ENCODE assay signal across 29 cellular contexts in the genomic region with DNA sequence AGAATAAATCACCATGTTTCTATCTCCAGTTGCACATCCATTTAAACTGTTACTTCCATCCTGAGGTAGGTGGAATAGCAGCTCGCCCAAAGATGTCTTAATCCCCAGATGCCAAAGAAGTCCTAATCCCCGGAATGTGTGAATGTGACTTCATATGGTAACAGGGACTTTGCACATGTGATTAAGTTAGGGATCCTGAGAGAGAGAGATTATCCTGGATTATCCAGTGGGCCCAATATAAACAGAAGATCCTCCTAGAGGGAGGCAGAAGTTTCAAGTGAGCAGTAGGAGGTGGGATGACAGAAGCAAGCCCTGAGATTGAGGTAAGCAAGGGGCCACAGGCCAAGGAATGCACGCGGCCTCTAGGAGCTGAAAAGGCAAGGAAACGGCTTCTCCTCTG. TPM values are rescaled to one million over a fixed set of nuclear protein-coding genes. Genes with fewer than 3 reads are reported as not detected.
"Had no signal": no experiment of that assay in that cellular context is flagged by ENCODE, and none has a peak within 500 bp of the region (broad histone marks: within the 10 kb centered on the region; RNA-seq: fewer than 3 reads in every experiment).

No MANE protein-coding gene starts in this region.

- H3K27me3 ChIP-seq: brain microvascular endothelial cell, esophagus squamous epithelium, gastroesophageal sphincter had no signal

- H3K27me3 Mint-ChIP-seq: activated naive CD8-positive, alpha-beta T cell; activated T-helper 17 cell treated with anti-CD3 and anti-CD28 coated beads, Interleukin-2, amount 50 U/mL, for 72 hours; central memory CD8-positive, alpha-beta T cell; effector memory CD8-positive, alpha-beta T cell had no signal

- H3K36me3 ChIP-seq: brain microvascular endothelial cell, esophagus squamous epithelium, gastroesophageal sphincter had no signal

- H3K4me1 Mint-ChIP-seq: activated T-helper 17 cell treated with anti-CD3 and anti-CD28 coated beads, Interleukin-2, amount 50 U/mL, for 72 hours had no signal

- H3K4me3 ChIP-seq: coronary artery, esophagus squamous epithelium, gastroesophageal sphincter had no signal

- H3K27ac Mint-ChIP-seq: activated CD4-positive, alpha-beta memory T cell treated with anti-CD3 and anti-CD28 coated beads, Interleukin-2, amount 10 ng/mL, durations not matched to agents 7 days and 5 days; activated CD4-positive, alpha-beta T cell treated with anti-CD3 and anti-CD28 coated beads, Interleukin-2, amount 10 ng/mL, durations not matched to agents 7 days and 5 days; activated naive CD8-positive, alpha-beta T cell; activated T-helper 17 cell treated with anti-CD3 and anti-CD28 coated beads, Interleukin-2, amount 50 U/mL, for 72 hours; effector memory CD8-positive, alpha-beta T cell; WTC11 had no signal

- DNase-seq: activated CD4-positive, alpha-beta memory T cell treated with anti-CD3 and anti-CD28 coated beads, Interleukin-2, amount 10 ng/mL, durations not matched to agents 7 days and 5 days; activated CD4-positive, alpha-beta T cell treated with anti-CD3 and anti-CD28 coated beads for 1 hour; activated CD4-positive, alpha-beta T cell treated with anti-CD3 and anti-CD28 coated beads for 4 hours; activated CD4-positive, alpha-beta T cell treated with anti-CD3 and anti-CD28 coated beads, Interleukin-2, amount 10 ng/mL, durations not matched to agents 7 days and 5 days; activated CD4-positive, alpha-beta T cell treated with anti-CD3 and anti-CD28 coated beads, Interleukin-2, amount 50 U/mL, for 4 hours; activated effector memory CD4-positive, alpha-beta T cell treated with Interleukin-2 at 50 U/mL for 16 hours; activated gamma-delta T cell treated with Interleukin-2 at 50 U/mL for 16 hours; activated naive CD4-positive, alpha-beta T cell treated with anti-CD3 and anti-CD28 coated beads, Interleukin-2, amount 50 U/mL, for 16 hours; activated naive CD4-positive, alpha-beta T cell treated with Interleukin-2 at 50 U/mL for 16 hours; activated T-cell treated with anti-CD3 and anti-CD28 coated beads, Interleukin-2, amount 50 U/mL, for 4 hours; amniotic stem cell; anterior cingulate cortex; brain microvascular endothelial cell; dermis blood vessel endothelial cell; effector CD4-positive, alpha-beta T cell; effector memory CD8-positive, alpha-beta T cell; esophagus squamous epithelium; foreskin melanocyte; T-helper 2 cell had no signal

- FAIRE-seq: astrocyte, bronchial epithelial cell, endothelial cell of umbilical vein had no signal

- H3K4me3 Mint-ChIP-seq: activated CD4-positive, alpha-beta memory T cell treated with anti-CD3 and anti-CD28 coated beads, Interleukin-2, amount 10 ng/mL, durations not matched to agents 7 days and 5 days; activated CD4-positive, alpha-beta T cell treated with anti-CD3 and anti-CD28 coated beads, Interleukin-2, amount 10 ng/mL, durations not matched to agents 7 days and 5 days; activated naive CD8-positive, alpha-beta T cell; activated T-cell treated with anti-CD3 and anti-CD28 coated beads, Interleukin-2, amount 50 U/mL, for 4 hours; activated T-helper 17 cell treated with anti-CD3 and anti-CD28 coated beads, Interleukin-2, amount 50 U/mL, for 72 hours; central memory CD8-positive, alpha-beta T cell; effector memory CD8-positive, alpha-beta T cell; WTC11 had no signal

- H3K4me1 ChIP-seq: esophagus squamous epithelium, gastroesophageal sphincter had no signal

- H3K36me3 Mint-ChIP-seq: activated naive CD8-positive, alpha-beta T cell; WTC11 had no signal

- H3K9me3 ChIP-seq: esophagus squamous epithelium, gastroesophageal sphincter had no signal

- H3K9me3 Mint-ChIP-seq: activated T-helper 17 cell treated with anti-CD3 and anti-CD28 coated beads, Interleukin-2, amount 50 U/mL, for 72 hours; effector memory CD8-positive, alpha-beta T cell had no signal

RNA-seq across cellular contexts. Expression of a gene that starts 19.8 kb away (rescaled TPM):
- total RNA-seq: activated T-cell treated with anti-CD3 and anti-CD28 coated beads, Interleukin-2, amount 50 U/mL, for 4 hours; activated T-helper 17 cell treated with anti-CD3 and anti-CD28 coated beads, Interleukin-2, amount 50 U/mL, for 72 hours; fibroblast of villous mesenchyme had no signal
